In the genomic region with DNA sequence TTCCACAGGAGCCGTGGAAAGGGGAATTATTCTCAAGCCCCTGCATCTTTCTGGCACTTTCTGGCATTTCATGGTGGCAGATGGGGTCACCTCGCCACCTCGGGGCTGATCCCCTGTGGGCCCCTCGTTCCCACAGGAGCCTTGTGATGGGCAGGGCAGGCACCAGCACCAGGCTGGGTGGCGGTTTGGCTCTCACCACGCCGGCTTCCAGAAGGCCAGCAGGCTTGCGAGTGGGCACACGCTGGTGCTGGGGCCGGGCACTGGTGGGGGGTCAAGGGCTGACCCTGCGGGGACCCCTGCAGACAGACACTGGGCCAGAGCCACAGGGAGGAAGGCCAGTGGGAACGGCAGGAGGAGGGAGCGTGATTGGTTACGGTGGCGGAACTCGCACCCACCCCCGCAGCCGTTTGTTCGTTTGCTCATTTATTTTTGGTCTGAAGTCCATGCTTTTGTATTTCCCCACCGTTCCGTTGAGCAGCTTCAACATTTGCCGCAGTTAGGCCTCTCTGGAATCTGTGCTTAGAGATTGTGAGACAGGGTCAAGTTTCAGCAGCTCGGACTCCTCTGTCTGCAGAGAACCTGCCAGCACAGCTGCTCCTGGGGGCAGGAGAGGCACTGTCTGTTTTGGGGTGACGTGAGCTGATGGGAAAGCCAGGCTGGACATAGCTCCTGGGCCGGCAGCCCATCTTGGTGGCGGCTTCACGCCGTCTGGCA, we compare ENCODE assay signal across 12 cellular contexts. TPM values are rescaled to one million over a fixed set of nuclear protein-coding genes. Genes with fewer than 3 reads are reported as not detected.
DNase-seq lines count a peak whose midpoint lies in the region; ATAC-seq and TF ChIP-seq lines count a peak whose summit lies in the region.
"Had no signal": no experiment of that assay in that cellular context is flagged by ENCODE, and none has a peak within 500 bp of the region (broad histone marks: within the 10 kb centered on the region; RNA-seq: fewer than 3 reads in every experiment).

No MANE protein-coding gene starts in this region.

- no peak overlapping the region for H3K4me3 Mint-ChIP-seq in CD8-positive, alpha-beta memory T cell
- H3K4me3 Mint-ChIP-seq in brain (peak overlapping the region in 3 of 5 experiments; percentile 54 to 71 (median 65)), progenitor cell of endocrine pancreas (ENCODE audit: low read depth) (peak overlapping the region; percentile 19)

- H3K27me3 ChIP-seq in CD8-positive, alpha-beta memory T cell (ENCODE audit: insufficient read depth, low read length, poor library complexity, severe bottlenecking): peaks cover 14% of the 10 kb centered on the region
- no peaks in the 10 kb centered on the region for H3K27me3 ChIP-seq in iPS-20b (ENCODE audit: insufficient read depth, low read length)

- TF ChIP-seq CTCF in brain (conservative IDR thresholded peaks at IDR 0.05): no peak
- no peak for TF ChIP-seq CTCF in progenitor cell of endocrine pancreas (IDR thresholded peaks at IDR 0.05; ENCODE audit: unreplicated experiment)

- no peaks in the 10 kb centered on the region for H3K36me3 ChIP-seq in CD8-positive, alpha-beta memory T cell (ENCODE audit: insufficient read depth, low read length)
- H3K36me3 ChIP-seq in iPS-20b (ENCODE audit: insufficient read depth, low read depth, low read length): 0 out of 2 replicates have a peak, but pooled peaks cover 7% of the 10 kb centered on the region

- no peaks in the 10 kb centered on the region for H3K36me3 Mint-ChIP-seq in CD8-positive, alpha-beta memory T cell
- H3K36me3 Mint-ChIP-seq in brain: no peaks in the 10 kb centered on the region
- H3K36me3 Mint-ChIP-seq in progenitor cell of endocrine pancreas (ENCODE audit: insufficient read depth): no peaks in the 10 kb centered on the region

- no peak overlapping the region for H3K4me3 ChIP-seq in CD8-positive, alpha-beta memory T cell (ENCODE audit: low read length)
- H3K4me3 ChIP-seq in iPS-20b (ENCODE audit: low read length): no peak overlapping the region
- H3K4me3 ChIP-seq: GM12878 had no signal

- peak overlapping the region; percentile 70 for H3K27ac ChIP-seq in CD8-positive, alpha-beta memory T cell (ENCODE audit: low read depth, low read length)
- no peak overlapping the region for H3K27ac ChIP-seq in iPS-20b (ENCODE audit: low read length)

- POLR2A ChIA-PET in CD8-positive, alpha-beta memory T cell (lab: Charles Lee): no interaction called here

- peak overlapping the region; percentile 27; the same call in 1 of the 2 replicates for H3K9ac ChIP-seq in iPS-20b (ENCODE audit: low read depth, low read length)

- CTCF ChIA-PET in CD8-positive, alpha-beta memory T cell (lab: Charles Lee): no interaction called here

- peak in 1 of 5 donors; percentile 46 for DNase-seq in CD8-positive, alpha-beta memory T cell
- DNase-seq in progenitor cell of endocrine pancreas (ENCODE audit: low spot score, unreplicated experiment): no peak
- DNase-seq in SIG-M5 treated with dmso at 0.1 percent for 504 hours (lab: John Stamatoyannopoulos, UW; ENCODE audit: unreplicated experiment): no peak
- DNase-seq: activated CD8-positive, alpha-beta memory T cell treated with anti-CD3 and anti-CD28 coated beads, Interleukin-2, amount 50 U/mL, for 4 hours; DMS 273 treated with DMSO at 0.1 percent for 48 hours; NCI-H446 had no signal

- ATAC-seq in esophagus mucosa (no peak), HG03025 (IDR thresholded peaks at IDR 0.05; ENCODE audit: low FRiP score, unreplicated experiment) (no peak), GM21381 (IDR thresholded peaks at IDR 0.05; ENCODE audit: unreplicated experiment) (no peak)
- ATAC-seq: GM12878 had no signal

- H3K4me1 Mint-ChIP-seq in CD8-positive, alpha-beta memory T cell: peaks cover 0 to 8% (median 0%) of the 10 kb centered on the region in 3 donors
- peaks cover 76% of the 10 kb centered on the region for H3K4me1 Mint-ChIP-seq in brain
- H3K4me1 Mint-ChIP-seq in progenitor cell of endocrine pancreas (ENCODE audit: low read depth): peaks cover 53% of the 10 kb centered on the region

- no peaks in the 10 kb centered on the region for H3K9me3 Mint-ChIP-seq in CD8-positive, alpha-beta memory T cell
- H3K9me3 Mint-ChIP-seq in brain (no peaks in the 10 kb centered on the region), progenitor cell of endocrine pancreas (ENCODE audit: low read depth) (no peaks in the 10 kb centered on the region)

- H3K4me1 ChIP-seq in CD8-positive, alpha-beta memory T cell (ENCODE audit: insufficient read depth, low read length): no peaks in the 10 kb centered on the region
- peaks cover 33% of the 10 kb centered on the region for H3K4me1 ChIP-seq in iPS-20b (ENCODE audit: insufficient read depth, low read length)

- peaks cover 17 to 40% of the 10 kb centered on the region in 2 donors for H3K27me3 Mint-ChIP-seq in CD8-positive, alpha-beta memory T cell
- H3K27me3 Mint-ChIP-seq in brain (peaks cover 9% of the 10 kb centered on the region), progenitor cell of endocrine pancreas (no peaks in the 10 kb centered on the region)

- H3K27ac Mint-ChIP-seq in CD8-positive, alpha-beta memory T cell: no peak overlapping the region
- H3K27ac Mint-ChIP-seq in brain (peak overlapping the region in 3 of 5 experiments; percentile 85 to 94 (median 91)), progenitor cell of endocrine pancreas (peak overlapping the region; percentile 94)

- H3K9me3 ChIP-seq in CD8-positive, alpha-beta memory T cell (ENCODE audit: low read length): no peaks in the 10 kb centered on the region
- no peaks in the 10 kb centered on the region for H3K9me3 ChIP-seq in iPS-20b (ENCODE audit: insufficient read depth, low read depth, low read length)

RNA-seq across cellular contexts. Expression of gene COL18A1, which starts 5.3 kb away (rescaled TPM):
- 1 to 10 TPM; 1.9 to 2.2 TPM for total RNA-seq in CD8-positive, alpha-beta memory T cell
- 4.7 TPM for polyA plus RNA-seq in CD8-positive, alpha-beta memory T cell
- polyA plus RNA-seq in brain (ENCODE audit: insufficient read depth, low read depth, low replicate concordance): 31.5 TPM
- total RNA-seq in progenitor cell of endocrine pancreas (271 TPM in 2 replicates), esophagus mucosa (26.7 TPM)

Comparison
In these comparisons a context has a peak if more than half of its experiments do, and no peak if none do; other contexts are left out.
1. H3K27ac Mint-ChIP-seq: peak in brain (3 of 5) and progenitor cell of endocrine pancreas (single experiment); none in CD8-positive, alpha-beta memory T cell (0 of 8).
2. H3K4me3 Mint-ChIP-seq: peak in brain (3 of 5) and progenitor cell of endocrine pancreas (single experiment); none in CD8-positive, alpha-beta memory T cell (0 of 7).